Comparison of ENCODE assay signal across 1 cellular context in genomic region chr6:56096946-56097345, GRCh38.
TF ChIP-seq lines count a peak whose summit lies in the region.

No MANE protein-coding gene starts in this region.

TF ChIP-seq in HepG2, 621 proteins besides CTCF, POLR2A, EP300 and RAD21:
- TF ChIP-seq, protein P1, sequence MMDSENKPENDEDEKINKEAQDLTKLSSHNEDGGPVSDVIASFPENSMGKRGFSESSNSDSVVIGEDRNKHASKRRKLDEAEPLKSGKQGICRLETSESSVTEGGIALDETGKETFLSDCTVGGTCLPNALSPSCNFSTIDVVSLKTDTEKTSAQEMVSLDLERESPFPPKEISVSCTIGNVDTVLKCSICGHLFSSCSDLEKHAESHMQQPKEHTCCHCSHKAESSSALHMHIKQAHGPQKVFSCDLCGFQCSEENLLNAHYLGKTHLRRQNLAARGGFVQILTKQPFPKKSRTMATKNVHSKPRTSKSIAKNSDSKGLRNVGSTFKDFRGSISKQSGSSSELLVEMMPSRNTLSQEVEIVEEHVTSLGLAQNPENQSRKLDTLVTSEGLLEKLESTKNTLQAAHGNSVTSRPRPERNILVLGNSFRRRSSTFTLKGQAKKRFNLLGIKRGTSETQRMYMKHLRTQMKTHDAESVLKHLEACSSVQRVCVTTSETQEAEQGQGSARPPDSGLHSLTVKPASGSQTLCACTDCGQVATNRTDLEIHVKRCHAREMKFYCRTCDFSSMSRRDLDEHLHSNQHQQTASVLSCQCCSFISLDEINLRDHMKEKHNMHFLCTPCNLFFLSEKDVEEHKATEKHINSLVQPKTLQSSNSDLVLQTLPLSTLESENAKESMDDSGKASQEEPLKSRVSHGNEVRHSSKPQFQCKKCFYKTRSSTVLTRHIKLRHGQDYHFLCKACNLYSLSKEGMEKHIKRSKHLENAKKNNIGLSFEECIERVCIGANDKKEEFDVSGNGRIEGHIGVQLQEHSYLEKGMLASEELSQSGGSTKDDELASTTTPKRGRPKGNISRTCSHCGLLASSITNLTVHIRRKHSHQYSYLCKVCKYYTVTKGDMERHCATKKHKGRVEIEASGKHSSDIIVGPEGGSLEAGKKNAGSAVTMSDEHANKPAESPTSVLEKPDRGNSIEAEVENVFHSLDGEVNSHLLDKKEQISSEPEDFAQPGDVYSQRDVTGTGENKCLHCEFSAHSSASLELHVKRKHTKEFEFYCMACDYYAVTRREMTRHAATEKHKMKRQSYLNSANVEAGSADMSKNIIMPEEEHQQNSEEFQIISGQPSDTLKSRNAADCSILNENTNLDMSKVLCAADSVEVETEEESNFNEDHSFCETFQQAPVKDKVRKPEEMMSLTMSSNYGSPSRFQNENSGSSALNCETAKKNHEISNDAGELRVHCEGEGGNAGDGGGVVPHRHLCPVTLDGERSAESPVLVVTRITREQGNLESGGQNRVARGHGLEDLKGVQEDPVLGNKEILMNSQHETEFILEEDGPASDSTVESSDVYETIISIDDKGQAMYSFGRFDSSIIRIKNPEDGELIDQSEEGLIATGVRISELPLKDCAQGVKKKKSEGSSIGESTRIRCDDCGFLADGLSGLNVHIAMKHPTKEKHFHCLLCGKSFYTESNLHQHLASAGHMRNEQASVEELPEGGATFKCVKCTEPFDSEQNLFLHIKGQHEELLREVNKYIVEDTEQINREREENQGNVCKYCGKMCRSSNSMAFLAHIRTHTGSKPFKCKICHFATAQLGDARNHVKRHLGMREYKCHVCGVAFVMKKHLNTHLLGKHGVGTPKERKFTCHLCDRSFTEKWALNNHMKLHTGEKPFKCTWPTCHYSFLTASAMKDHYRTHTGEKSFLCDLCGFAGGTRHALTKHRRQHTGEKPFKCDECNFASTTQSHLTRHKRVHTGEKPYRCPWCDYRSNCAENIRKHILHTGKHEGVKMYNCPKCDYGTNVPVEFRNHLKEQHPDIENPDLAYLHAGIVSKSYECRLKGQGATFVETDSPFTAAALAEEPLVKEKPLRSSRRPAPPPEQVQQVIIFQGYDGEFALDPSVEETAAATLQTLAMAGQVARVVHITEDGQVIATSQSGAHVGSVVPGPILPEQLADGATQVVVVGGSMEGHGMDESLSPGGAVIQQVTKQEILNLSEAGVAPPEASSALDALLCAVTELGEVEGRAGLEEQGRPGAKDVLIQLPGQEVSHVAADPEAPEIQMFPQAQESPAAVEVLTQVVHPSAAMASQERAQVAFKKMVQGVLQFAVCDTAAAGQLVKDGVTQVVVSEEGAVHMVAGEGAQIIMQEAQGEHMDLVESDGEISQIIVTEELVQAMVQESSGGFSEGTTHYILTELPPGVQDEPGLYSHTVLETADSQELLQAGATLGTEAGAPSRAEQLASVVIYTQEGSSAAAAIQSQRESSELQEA (CRISPR knock-in tag; IDR thresholded peaks at IDR 0.05; ENCODE audit: not compliant biosample characterization), result no peak
- TF ChIP-seq LCORL (IDR thresholded peaks at IDR 0.05), result no peak
- TF ChIP-seq LCORL (CRISPR knock-in tag; IDR thresholded peaks at IDR 0.05), result no peak
- TF ChIP-seq, protein P2, sequence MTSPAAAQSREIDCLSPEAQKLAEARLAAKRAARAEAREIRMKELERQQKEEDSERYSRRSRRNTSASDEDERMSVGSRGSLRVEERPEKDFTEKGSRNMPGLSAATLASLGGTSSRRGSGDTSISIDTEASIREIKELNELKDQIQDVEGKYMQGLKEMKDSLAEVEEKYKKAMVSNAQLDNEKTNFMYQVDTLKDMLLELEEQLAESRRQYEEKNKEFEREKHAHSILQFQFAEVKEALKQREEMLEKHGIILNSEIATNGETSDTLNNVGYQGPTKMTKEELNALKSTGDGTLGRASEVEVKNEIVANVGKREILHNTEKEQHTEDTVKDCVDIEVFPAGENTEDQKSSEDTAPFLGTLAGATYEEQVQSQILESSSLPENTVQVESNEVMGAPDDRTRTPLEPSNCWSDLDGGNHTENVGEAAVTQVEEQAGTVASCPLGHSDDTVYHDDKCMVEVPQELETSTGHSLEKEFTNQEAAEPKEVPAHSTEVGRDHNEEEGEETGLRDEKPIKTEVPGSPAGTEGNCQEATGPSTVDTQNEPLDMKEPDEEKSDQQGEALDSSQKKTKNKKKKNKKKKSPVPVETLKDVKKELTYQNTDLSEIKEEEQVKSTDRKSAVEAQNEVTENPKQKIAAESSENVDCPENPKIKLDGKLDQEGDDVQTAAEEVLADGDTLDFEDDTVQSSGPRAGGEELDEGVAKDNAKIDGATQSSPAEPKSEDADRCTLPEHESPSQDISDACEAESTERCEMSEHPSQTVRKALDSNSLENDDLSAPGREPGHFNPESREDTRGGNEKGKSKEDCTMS (CRISPR knock-in tag; conservative IDR thresholded peaks at IDR 0.05), result no peak
- no peak for TF ChIP-seq GABPB1 (CRISPR knock-in tag; IDR thresholded peaks at IDR 0.05)
- TF ChIP-seq ASH2L (IDR thresholded peaks at IDR 0.05; ENCODE audit: insufficient read length, low read depth, low read length), result no peak
- TF ChIP-seq KLF16 (CRISPR knock-in tag; IDR thresholded peaks at IDR 0.05), result no peak
- no peak for TF ChIP-seq TCF7 (IDR thresholded peaks at IDR 0.05; ENCODE audit: low read depth)
- TF ChIP-seq ZBTB14 (CRISPR knock-in tag; IDR thresholded peaks at IDR 0.05), result no peak
